ENCODE assay signal across 10 cellular contexts in the genomic region with DNA sequence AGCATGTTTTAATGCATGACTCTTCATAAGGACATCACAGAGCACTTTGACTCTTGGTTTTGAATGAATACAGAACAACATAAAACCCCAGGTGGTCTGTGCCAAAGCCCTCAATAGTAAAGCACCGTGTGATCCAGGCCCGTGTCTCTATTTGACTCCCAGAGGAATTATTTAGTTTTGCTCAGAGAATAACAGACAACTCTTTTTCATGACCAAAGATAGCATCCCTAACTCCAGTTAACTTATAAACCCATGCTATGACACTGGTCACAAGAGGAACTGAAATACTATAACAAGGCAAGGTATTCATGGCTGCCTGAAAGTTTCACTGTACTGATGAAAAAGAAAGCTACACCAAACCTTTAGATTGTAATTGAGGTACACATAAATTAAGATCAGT.
A peak's percentile ranks its signal among the peaks of the same experiment; 100 is the strongest.
DNase-seq lines count a peak whose midpoint lies in the region; ATAC-seq and TF ChIP-seq lines count a peak whose summit lies in the region.
"Had no signal": no experiment of that assay in that cellular context is flagged by ENCODE, and none has a peak within 500 bp of the region (broad histone marks: within the 10 kb centered on the region; RNA-seq: fewer than 3 reads in every experiment).

No MANE protein-coding gene starts in this region.

- H3K27ac Mint-ChIP-seq in memory B cell: no peak overlapping the region

- H3K27me3 Mint-ChIP-seq in memory B cell: no peaks in the 10 kb centered on the region

- no peaks in the 10 kb centered on the region for H3K36me3 Mint-ChIP-seq in memory B cell

- peak; percentile 61 for ATAC-seq in GM18868 (IDR thresholded peaks at IDR 0.05; ENCODE audit: unreplicated experiment)
- ATAC-seq in GM21526 (IDR thresholded peaks at IDR 0.05; ENCODE audit: low FRiP score, unreplicated experiment): peak; percentile 66
- ATAC-seq in HG03097 (IDR thresholded peaks at IDR 0.05; ENCODE audit: low FRiP score, unreplicated experiment): peak; percentile 68
- ATAC-seq in memory B cell (ENCODE audit: low read depth): peak; percentile 49

- H3K4me1 Mint-ChIP-seq in memory B cell: peaks cover 3% of the 10 kb centered on the region

- H3K36me3 ChIP-seq in stomach: peaks cover 0 to 14% (median 6%) of the 10 kb centered on the region in 4 donors

- TF ChIP-seq EP300 in stomach (IDR thresholded peaks at IDR 0.05): no peak

- H3K4me3 ChIP-seq in stomach: no peak overlapping the region

- H3K4me3 Mint-ChIP-seq in memory B cell: no peak overlapping the region

- TF ChIP-seq POLR2A in stomach (IDR thresholded peaks at IDR 0.05): no peak

- WGBS in stomach, 5 donors: 68 to 83% (median 76%) methylated on average over 2 of the region's 2 CpGs

- H3K4me1 ChIP-seq in stomach: no peaks in the 10 kb centered on the region

- DNase-seq in memory B cell (ENCODE audit: low spot score in 2 of 2) (no peak), stomach (no peak), caudate nucleus (lab: John Stamatoyannopoulos, UW) (no peak), HPDE6-E6E7 (ENCODE audit: extremely low spot score) (no peak)
- DNase-seq in effector CD8-positive, alpha-beta T cell (lab: John Stamatoyannopoulos, UW): no peak
- DNase-seq: activated CD8-positive, alpha-beta memory T cell treated with anti-CD3 and anti-CD28 coated beads, Interleukin-2, amount 50 U/mL, for 4 hours; glutamatergic neuron had no signal

- TF ChIP-seq CTCF in stomach (IDR thresholded peaks at IDR 0.05): no peak

- no peaks in the 10 kb centered on the region for H3K27me3 ChIP-seq in stomach

- intact Hi-C loops in stomach (cut with DNase I; ENCODE audit: low total_unique reads): no loop called here

- no peaks in the 10 kb centered on the region for H3K9me3 Mint-ChIP-seq in memory B cell

- H3K27ac ChIP-seq in stomach: no peak overlapping the region
- H3K27ac ChIP-seq in caudate nucleus (ENCODE audit: low read depth, low read length): no peak overlapping the region

- H3K9me3 ChIP-seq in stomach: no peaks in the 10 kb centered on the region
